10 cellular contexts compared by ENCODE assay signal in the genomic region with DNA sequence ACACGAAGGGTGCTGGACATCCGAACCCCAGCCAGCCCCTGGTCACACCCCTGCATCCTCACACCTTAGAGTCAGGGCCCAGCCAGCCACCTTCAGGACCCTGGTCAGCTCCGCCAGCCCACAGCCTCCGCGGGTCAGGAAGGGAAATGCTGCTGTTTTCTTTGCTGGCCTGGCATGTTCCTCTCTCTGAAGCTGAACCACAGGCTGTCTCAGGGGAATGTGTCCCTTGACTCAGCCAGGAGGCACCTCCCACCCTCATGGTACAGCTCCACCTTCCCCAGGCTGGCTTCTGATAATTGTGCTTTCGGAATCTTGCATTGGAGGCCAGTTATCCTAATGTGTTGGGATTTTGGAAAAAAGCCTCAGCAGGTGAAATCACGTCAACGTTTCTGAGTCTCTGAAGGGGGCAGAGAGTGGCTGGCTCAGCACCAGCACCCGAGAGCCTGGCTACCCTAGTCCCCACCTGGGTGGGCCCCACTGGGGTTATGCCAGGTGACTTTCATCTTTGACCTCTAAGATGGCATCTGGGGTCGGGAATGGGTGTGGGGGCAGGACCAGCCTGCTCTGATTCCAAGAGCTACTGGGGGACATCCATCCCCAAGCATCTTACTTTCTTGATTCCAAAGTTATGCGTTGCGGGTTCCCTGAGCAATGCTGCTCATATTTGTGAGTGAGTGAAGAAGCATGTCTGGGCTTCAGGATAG. TPM values are rescaled to one million over a fixed set of nuclear protein-coding genes. Genes with fewer than 3 reads are reported as not detected.
A peak's percentile ranks its signal among the peaks of the same experiment; 100 is the strongest.
DNase-seq lines count a peak whose midpoint lies in the region; ATAC-seq, FAIRE-seq and TF ChIP-seq lines count a peak whose summit lies in the region.
"Had no signal": no experiment of that assay in that cellular context is flagged by ENCODE, and none has a peak within 500 bp of the region (broad histone marks: within the 10 kb centered on the region; RNA-seq: fewer than 3 reads in every experiment).

No MANE protein-coding gene starts in this region.

- H3K9me2 ChIP-seq in HCT116 (ENCODE audit: insufficient read depth) = no peaks in the 10 kb centered on the region

- H3K27me3 ChIP-seq in HCT116 (ENCODE audit: insufficient read depth, low read length) (peaks cover 23% of the 10 kb centered on the region; the same call in 1 of the 2 replicates), WERI-Rb-1 (ENCODE audit: insufficient read depth, low read depth, severe bottlenecking) (no peaks in the 10 kb centered on the region), left lung (peaks cover 0 to 74% of the 10 kb centered on the region in 2 donors), small intestine (ENCODE audit: control insufficient read depth in 2 of 2, insufficient read depth in 2 of 2, low read length in 2 of 2) (peaks cover 7% of the 10 kb centered on the region in 2 donors)
- H3K27me3 ChIP-seq: pancreas had no signal

- TF ChIP-seq RAD21 in HCT116 (IDR thresholded peaks at IDR 0.05; ENCODE audit: low read depth) = no peak

- H3K79me2 ChIP-seq in HCT116 (ENCODE audit: insufficient read depth, low read length) = no peaks in the 10 kb centered on the region

- H4K20me1 ChIP-seq in HCT116 (ENCODE audit: insufficient read depth) = no peaks in the 10 kb centered on the region

- RAD21 ChIA-PET in HCT116 (lab: Charles Lee; ENCODE audit: low non-redundant PET in 1 of 2, low total read pairs in 2 of 2, uncharacterized antibody in 2 of 2, unreplicated experiment in 2 of 2) = no interaction called here

- H3K9ac ChIP-seq in HCT116 (ENCODE audit: low read length) = no peak overlapping the region

- H2AFZ ChIP-seq in HCT116 (ENCODE audit: low read depth, low read length, poor library complexity, severe bottlenecking) = no peak overlapping the region

- intact Hi-C loops in HCT116 (cut with micrococcal nuclease) (no loop called here), left lung (cut with DNase I) (no loop called here)

- CTCF ChIA-PET in HCT116 (lab: Charles Lee) = no interaction called here

- H3K4me1 ChIP-seq in HCT116 (ENCODE audit: control insufficient read depth in 1 of 2, insufficient read depth in 2 of 2, low read length in 2 of 2) = no peaks in the 10 kb centered on the region
- H3K4me1 ChIP-seq in left lung = peaks cover 0 to 4% of the 10 kb centered on the region in 2 donors
- H3K4me1 ChIP-seq in small intestine (ENCODE audit: control insufficient read depth in 2 of 2, insufficient read depth in 1 of 2, low read depth in 1 of 2, low read length in 1 of 2) = no peaks in the 10 kb centered on the region
- H3K4me1 ChIP-seq: pancreas had no signal

- TF ChIP-seq POLR2A in HCT116 (IDR thresholded peaks at IDR 0.05; ENCODE audit: borderline replicate concordance, extremely low read depth, insufficient read depth, insufficient read length) = no peak

- H3K27ac ChIP-seq in HCT116 (ENCODE audit: low read depth, low read length) (no peak overlapping the region), WERI-Rb-1 (peak overlapping the region; percentile 95), left lung (no peak overlapping the region), small intestine (ENCODE audit: low read depth in 1 of 2, low read length in 1 of 2) (no peak overlapping the region)
- H3K27ac ChIP-seq: pancreas had no signal

- no peak for TF ChIP-seq CTCF in HCT116 (IDR thresholded peaks at IDR 0.05 in 2 of 3, conservative IDR thresholded peaks at IDR 0.05 in 1 of 3; ENCODE audit: borderline replicate concordance in 1 of 3, insufficient read depth in 1 of 3, low read depth in 2 of 3, low read length in 2 of 3)
- no peak for TF ChIP-seq CTCF in WERI-Rb-1 (IDR thresholded peaks at IDR 0.05; ENCODE audit: low read depth, low read length)
- TF ChIP-seq CTCF in left lung (IDR thresholded peaks at IDR 0.05) = no peak

- no TSS peak for BruUV-seq in HCT116 (replicated peaks; lab: Mats Ljungman, UMichigan)

- H3K9me3 ChIP-seq in HCT116 (ENCODE audit: control insufficient read depth in 1 of 2, insufficient read depth in 1 of 2, low read depth in 1 of 2, low read length in 2 of 2) = no peaks in the 10 kb centered on the region
- no peaks in the 10 kb centered on the region for H3K9me3 ChIP-seq in WERI-Rb-1 (ENCODE audit: severe bottlenecking)
- H3K9me3 ChIP-seq in left lung = no peaks in the 10 kb centered on the region
- no peaks in the 10 kb centered on the region for H3K9me3 ChIP-seq in small intestine (ENCODE audit: control insufficient read depth, low read depth)
- H3K9me3 ChIP-seq: pancreas had no signal

- no peak for FAIRE-seq in small intestine (lab: Jason Lieb, UNC)
- FAIRE-seq: pancreas, RCC 7860 had no signal

- peak; percentile 60 for ATAC-seq in HCT116
- peak; percentile 40 for ATAC-seq in left lung
- no peak for ATAC-seq in HG02678 (IDR thresholded peaks at IDR 0.05; ENCODE audit: unreplicated experiment)

- H3K4me2 ChIP-seq in HCT116 (ENCODE audit: low read length) = no peak overlapping the region

- no peaks in the 10 kb centered on the region for H3K36me3 ChIP-seq in HCT116 (ENCODE audit: control insufficient read depth in 1 of 2, insufficient read depth in 2 of 2, low read length in 2 of 2)
- H3K36me3 ChIP-seq in WERI-Rb-1 = peaks cover 58% of the 10 kb centered on the region
- H3K36me3 ChIP-seq in left lung = no peaks in the 10 kb centered on the region
- H3K36me3 ChIP-seq in small intestine (ENCODE audit: control insufficient read depth in 2 of 2, insufficient read depth in 2 of 2, low read length in 2 of 2) = no peaks in the 10 kb centered on the region
- H3K36me3 ChIP-seq: pancreas had no signal

- WGBS in small intestine, 3 donors = 47 to 53% (median 48%) methylated on average over 12 of the region's 12 CpGs

- no peak overlapping the region for H3K4me3 ChIP-seq in HCT116 (replicated peaks in 1 of 2; ENCODE audit: low read depth in 1 of 2, low read length in 2 of 2)
- peak overlapping the region; percentile 91 for H3K4me3 ChIP-seq in WERI-Rb-1 (ENCODE audit: low read depth, low read length)
- H3K4me3 ChIP-seq in left lung = no peak overlapping the region
- no peak overlapping the region for H3K4me3 ChIP-seq in small intestine (ENCODE audit: low read depth in 1 of 2, low read length in 2 of 2)
- H3K4me3 ChIP-seq: pancreas had no signal

- DNase-seq in AG08396 (ENCODE audit: low spot score) = peak; percentile 69
- DNase-seq in HCT116 (ENCODE audit: low read depth, low spot score) = no peak
- peak; percentile 51 for DNase-seq in WERI-Rb-1
- peak in 1 of 2 donors; percentile 36 for DNase-seq in left lung
- DNase-seq in DMS79 treated with DMSO at 0.1 percent for 48 hours (lab: John Stamatoyannopoulos, UW) = no peak
- DNase-seq in small intestine = no peak
- DNase-seq in superior temporal gyrus (ENCODE audit: extremely low spot score) = no peak

- POLR2A ChIA-PET in HCT116 (lab: Charles Lee) = no interaction called here

TF ChIP-seq in HCT116, 20 proteins besides CTCF, POLR2A, EP300 and RAD21:
- TF ChIP-seq, protein P1, sequence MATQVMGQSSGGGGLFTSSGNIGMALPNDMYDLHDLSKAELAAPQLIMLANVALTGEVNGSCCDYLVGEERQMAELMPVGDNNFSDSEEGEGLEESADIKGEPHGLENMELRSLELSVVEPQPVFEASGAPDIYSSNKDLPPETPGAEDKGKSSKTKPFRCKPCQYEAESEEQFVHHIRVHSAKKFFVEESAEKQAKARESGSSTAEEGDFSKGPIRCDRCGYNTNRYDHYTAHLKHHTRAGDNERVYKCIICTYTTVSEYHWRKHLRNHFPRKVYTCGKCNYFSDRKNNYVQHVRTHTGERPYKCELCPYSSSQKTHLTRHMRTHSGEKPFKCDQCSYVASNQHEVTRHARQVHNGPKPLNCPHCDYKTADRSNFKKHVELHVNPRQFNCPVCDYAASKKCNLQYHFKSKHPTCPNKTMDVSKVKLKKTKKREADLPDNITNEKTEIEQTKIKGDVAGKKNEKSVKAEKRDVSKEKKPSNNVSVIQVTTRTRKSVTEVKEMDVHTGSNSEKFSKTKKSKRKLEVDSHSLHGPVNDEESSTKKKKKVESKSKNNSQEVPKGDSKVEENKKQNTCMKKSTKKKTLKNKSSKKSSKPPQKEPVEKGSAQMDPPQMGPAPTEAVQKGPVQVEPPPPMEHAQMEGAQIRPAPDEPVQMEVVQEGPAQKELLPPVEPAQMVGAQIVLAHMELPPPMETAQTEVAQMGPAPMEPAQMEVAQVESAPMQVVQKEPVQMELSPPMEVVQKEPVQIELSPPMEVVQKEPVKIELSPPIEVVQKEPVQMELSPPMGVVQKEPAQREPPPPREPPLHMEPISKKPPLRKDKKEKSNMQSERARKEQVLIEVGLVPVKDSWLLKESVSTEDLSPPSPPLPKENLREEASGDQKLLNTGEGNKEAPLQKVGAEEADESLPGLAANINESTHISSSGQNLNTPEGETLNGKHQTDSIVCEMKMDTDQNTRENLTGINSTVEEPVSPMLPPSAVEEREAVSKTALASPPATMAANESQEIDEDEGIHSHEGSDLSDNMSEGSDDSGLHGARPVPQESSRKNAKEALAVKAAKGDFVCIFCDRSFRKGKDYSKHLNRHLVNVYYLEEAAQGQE (IDR thresholded peaks at IDR 0.05; ENCODE audit: low read depth) = peak; percentile 86
- TF ChIP-seq FOSL1 (IDR thresholded peaks at IDR 0.05; ENCODE audit: low read depth) = no peak

RNA-seq across cellular contexts. Expression of a gene that starts 9.8 kb away (rescaled TPM):
- total RNA-seq in HCT116 (2021; ENCODE audit: unreplicated experiment) (3.5 TPM), left lung (10 to 100 TPM; 21.2 to 21.5 TPM)
- 3.5 and 4.6 TPM in 2 replicates for polyA plus RNA-seq in HCT116 (2012)
- polyA plus RNA-seq in small intestine = 10 to 100 TPM in 1 of 3 donors, 1 to 10 TPM in 1, not detected in 1; 1.4 to 36.5 TPM

Comparison
In these comparisons a context has a peak if more than half of its experiments do, and no peak if none do; other contexts are left out.
1. DNase-seq: peak in AG08396 (single experiment) and WERI-Rb-1 (single experiment); none in HCT116 (single experiment), DMS79 treated with DMSO at 0.1 percent for 48 hours (single experiment), small intestine (single experiment) and superior temporal gyrus (single experiment).